Comparison of ENCODE assay signal across 1 cellular context in genomic region chr6:45691426-45691825, GRCh38.
TF ChIP-seq lines count a peak whose summit lies in the region.

No MANE protein-coding gene starts in this region.

TF ChIP-seq in WTC11, 78 proteins besides CTCF, POLR2A, EP300 and RAD21 (continued from another document):
- TF ChIP-seq E2F5 (CRISPR knock-in tag; IDR thresholded peaks at IDR 0.05) (no peak), USF1 (CRISPR knock-in tag; IDR thresholded peaks at IDR 0.05) (no peak), KAT7 (CRISPR knock-in tag; IDR thresholded peaks at IDR 0.05; ENCODE audit: borderline replicate concordance) (no peak)
TF ChIP-seq in WTC11: peak in this region for 0.
